22 cellular contexts compared by ENCODE assay signal in genomic region chr5:131973089-131973712, GRCh38. TPM values are rescaled to one million over a fixed set of nuclear protein-coding genes. Genes with fewer than 3 reads are reported as not detected.
DNase-seq lines count a peak whose midpoint lies in the region; ATAC-seq, FAIRE-seq and TF ChIP-seq lines count a peak whose summit lies in the region.
"Had no signal": no experiment of that assay in that cellular context is flagged by ENCODE, and none has a peak within 500 bp of the region (broad histone marks: within the 10 kb centered on the region; RNA-seq: fewer than 3 reads in every experiment).

No MANE protein-coding gene starts in this region.

- peaks cover 4% of the 10 kb centered on the region for H3K36me3 Mint-ChIP-seq in activated CD8-positive, alpha-beta T cell treated with anti-CD3 and anti-CD28 coated beads, Interleukin-2, amount 10 ng/mL, durations not matched to agents 7 days and 5 days (ENCODE audit: low read depth)
- H3K36me3 Mint-ChIP-seq in activated CD8-positive, alpha-beta T cell treated with anti-CD3 and anti-CD28 coated beads for 36 hours (ENCODE audit: low read depth): peaks cover 1% of the 10 kb centered on the region
- H3K36me3 Mint-ChIP-seq in CD4-positive, alpha-beta T cell (ENCODE audit: low read depth): peaks cover 53% of the 10 kb centered on the region
- H3K36me3 Mint-ChIP-seq in activated T-helper 17 cell treated with anti-CD3 and anti-CD28 coated beads, Interleukin-2, amount 50 U/mL, for 72 hours (ENCODE audit: low read depth): peaks cover 14% of the 10 kb centered on the region
- H3K36me3 Mint-ChIP-seq: CD14-positive monocyte had no signal

- no peaks in the 10 kb centered on the region for H3K9me3 ChIP-seq in CD4-positive, alpha-beta T cell (ENCODE audit: control insufficient read depth, low read length)

- CTCF ChIA-PET in activated CD8-positive, alpha-beta T cell treated with anti-CD3 and anti-CD28 coated beads, Interleukin-2, amount 10 ng/mL, durations not matched to agents 7 days and 5 days (lab: Charles Lee): interaction anchor here (0.9 kb wide), 1 partner anchor 34 kb away, joined by 3 read pairs; no protein-coding TSS in a partner anchor
- CTCF ChIA-PET in activated CD8-positive, alpha-beta T cell treated with anti-CD3 and anti-CD28 coated beads for 36 hours (lab: Charles Lee): no interaction called here
- CTCF ChIA-PET in CD4-positive, alpha-beta T cell (lab: Charles Lee): no interaction called here

- intact Hi-C loops in activated CD8-positive, alpha-beta T cell treated with anti-CD3 and anti-CD28 coated beads for 36 hours (cut with micrococcal nuclease): loop anchor here (10.0 kb wide), 1 partner anchor 82 kb away; no protein-coding TSS in a partner anchor
- intact Hi-C loops in CD4-positive, alpha-beta T cell (cut with DNase I, micrococcal nuclease): no loop called here

- H3K4me1 Mint-ChIP-seq in activated CD8-positive, alpha-beta T cell treated with anti-CD3 and anti-CD28 coated beads, Interleukin-2, amount 10 ng/mL, durations not matched to agents 7 days and 5 days (ENCODE audit: low read depth): peaks cover 38% of the 10 kb centered on the region
- peaks cover 51% of the 10 kb centered on the region for H3K4me1 Mint-ChIP-seq in activated CD8-positive, alpha-beta T cell treated with anti-CD3 and anti-CD28 coated beads for 36 hours (ENCODE audit: low read depth)
- peaks cover 85% of the 10 kb centered on the region for H3K4me1 Mint-ChIP-seq in CD4-positive, alpha-beta T cell (ENCODE audit: low read depth)
- peaks cover 22% of the 10 kb centered on the region for H3K4me1 Mint-ChIP-seq in activated T-helper 17 cell treated with anti-CD3 and anti-CD28 coated beads, Interleukin-2, amount 50 U/mL, for 72 hours
- H3K4me1 Mint-ChIP-seq: CD14-positive monocyte had no signal

- FAIRE-seq in urothelium cell line (lab: Jason Lieb, UNC): no peak
- FAIRE-seq: GM12892, GM18507, K562 had no signal

- no peak for ATAC-seq in activated CD8-positive, alpha-beta T cell treated with anti-CD3 and anti-CD28 coated beads, Interleukin-2, amount 10 ng/mL, durations not matched to agents 7 days and 5 days
- ATAC-seq in activated CD8-positive, alpha-beta T cell treated with anti-CD3 and anti-CD28 coated beads for 36 hours: no peak
- no peak for ATAC-seq in CD4-positive, alpha-beta T cell (ENCODE audit: poor library complexity)
- ATAC-seq in activated T-helper 17 cell treated with anti-CD3 and anti-CD28 coated beads, Interleukin-2, amount 50 U/mL, for 72 hours (replicated peaks): no peak
- ATAC-seq in HG02610 (IDR thresholded peaks at IDR 0.05; ENCODE audit: unreplicated experiment): no peak
- ATAC-seq: K562 had no signal

- no peak overlapping the region for H3K4me3 Mint-ChIP-seq in activated CD8-positive, alpha-beta T cell treated with anti-CD3 and anti-CD28 coated beads, Interleukin-2, amount 10 ng/mL, durations not matched to agents 7 days and 5 days
- H3K4me3 Mint-ChIP-seq in activated CD8-positive, alpha-beta T cell treated with anti-CD3 and anti-CD28 coated beads for 36 hours: no peak overlapping the region
- peak overlapping the region; percentile 40 for H3K4me3 Mint-ChIP-seq in CD4-positive, alpha-beta T cell
- no peak overlapping the region for H3K4me3 Mint-ChIP-seq in activated T-helper 17 cell treated with anti-CD3 and anti-CD28 coated beads, Interleukin-2, amount 50 U/mL, for 72 hours
- H3K4me3 Mint-ChIP-seq: CD14-positive monocyte had no signal

- no peaks in the 10 kb centered on the region for H3K27me3 ChIP-seq in CD4-positive, alpha-beta T cell (ENCODE audit: control insufficient read depth, insufficient read depth, low read length)

- no peaks in the 10 kb centered on the region for H3K27me3 Mint-ChIP-seq in activated CD8-positive, alpha-beta T cell treated with anti-CD3 and anti-CD28 coated beads, Interleukin-2, amount 10 ng/mL, durations not matched to agents 7 days and 5 days (ENCODE audit: low read depth)
- H3K27me3 Mint-ChIP-seq in activated CD8-positive, alpha-beta T cell treated with anti-CD3 and anti-CD28 coated beads for 36 hours: no peaks in the 10 kb centered on the region
- H3K27me3 Mint-ChIP-seq in CD4-positive, alpha-beta T cell: no peaks in the 10 kb centered on the region
- H3K27me3 Mint-ChIP-seq in activated T-helper 17 cell treated with anti-CD3 and anti-CD28 coated beads, Interleukin-2, amount 50 U/mL, for 72 hours: no peaks in the 10 kb centered on the region

- no peak for TF ChIP-seq CTCF in activated CD8-positive, alpha-beta T cell treated with anti-CD3 and anti-CD28 coated beads for 36 hours (IDR thresholded peaks at IDR 0.05)
- no peak for TF ChIP-seq CTCF in CD4-positive, alpha-beta T cell (IDR thresholded peaks at IDR 0.05)

- peak overlapping the region; percentile 37 for H3K27ac Mint-ChIP-seq in activated CD8-positive, alpha-beta T cell treated with anti-CD3 and anti-CD28 coated beads, Interleukin-2, amount 10 ng/mL, durations not matched to agents 7 days and 5 days
- no peak overlapping the region for H3K27ac Mint-ChIP-seq in activated CD8-positive, alpha-beta T cell treated with anti-CD3 and anti-CD28 coated beads for 36 hours
- H3K27ac Mint-ChIP-seq in CD4-positive, alpha-beta T cell: peak overlapping the region; percentile 95
- H3K27ac Mint-ChIP-seq in activated T-helper 17 cell treated with anti-CD3 and anti-CD28 coated beads, Interleukin-2, amount 50 U/mL, for 72 hours: peak overlapping the region; percentile 42

- no peaks in the 10 kb centered on the region for H3K9me3 Mint-ChIP-seq in activated CD8-positive, alpha-beta T cell treated with anti-CD3 and anti-CD28 coated beads, Interleukin-2, amount 10 ng/mL, durations not matched to agents 7 days and 5 days (ENCODE audit: insufficient read depth)
- H3K9me3 Mint-ChIP-seq in activated CD8-positive, alpha-beta T cell treated with anti-CD3 and anti-CD28 coated beads for 36 hours: no peaks in the 10 kb centered on the region
- H3K9me3 Mint-ChIP-seq in CD4-positive, alpha-beta T cell: no peaks in the 10 kb centered on the region
- H3K9me3 Mint-ChIP-seq in activated T-helper 17 cell treated with anti-CD3 and anti-CD28 coated beads, Interleukin-2, amount 50 U/mL, for 72 hours: no peaks in the 10 kb centered on the region

- POLR2A ChIA-PET in activated CD8-positive, alpha-beta T cell treated with anti-CD3 and anti-CD28 coated beads, Interleukin-2, amount 10 ng/mL, durations not matched to agents 7 days and 5 days (lab: Charles Lee): no interaction called here
- POLR2A ChIA-PET in activated CD8-positive, alpha-beta T cell treated with anti-CD3 and anti-CD28 coated beads for 36 hours (lab: Charles Lee): no interaction called here
- POLR2A ChIA-PET in CD4-positive, alpha-beta T cell (lab: Charles Lee): interaction anchor here (1.0 to 1.4 kb wide), 2 partner anchors 10 to 176 kb away, joined by 3 to 4 read pairs; partner anchors contain the start of gene FNIP1

- peak overlapping the region; percentile 72 for H3K27ac ChIP-seq in CD4-positive, alpha-beta T cell (ENCODE audit: low read depth, low read length)

- no peak for DNase-seq in activated CD8-positive, alpha-beta T cell treated with anti-CD3 and anti-CD28 coated beads, Interleukin-2, amount 10 ng/mL, durations not matched to agents 7 days and 5 days
- no peak for DNase-seq in activated CD8-positive, alpha-beta T cell treated with anti-CD3 and anti-CD28 coated beads for 36 hours
- DNase-seq in CD4-positive, alpha-beta T cell: no peak
- DNase-seq in mucosa of gallbladder (ENCODE audit: low spot score) (peak; percentile 8), urothelium cell line (ENCODE audit: low spot score) (no peak), NCI-H526 treated with DMSO at 0.1 percent for 48 hours (lab: John Stamatoyannopoulos, UW) (no peak)
- DNase-seq: 8988T, Calu3, DMS79, GOT3, NCI-H1092 treated with DMSO at 0.1 percent for 48 hours, NCI-H146, NCI-H2029 treated with DMSO at 0.1 percent for 48 hours, NCI-H2171 treated with DMSO at 0.1 percent for 48 hours, NCI-H446 treated with DMSO at 0.1 percent for 48 hours, Right ventricle myocardium superior had no signal

RNA-seq across cellular contexts. Expression of gene MEIKIN, which starts 27.7 kb away (rescaled TPM):
- not detected for total RNA-seq in activated CD8-positive, alpha-beta T cell treated with anti-CD3 and anti-CD28 coated beads, Interleukin-2, amount 10 ng/mL, durations not matched to agents 7 days and 5 days
- total RNA-seq in activated CD8-positive, alpha-beta T cell treated with anti-CD3 and anti-CD28 coated beads for 36 hours: not detected
- total RNA-seq in CD4-positive, alpha-beta T cell: not detected
- not detected for total RNA-seq in activated T-helper 17 cell treated with anti-CD3 and anti-CD28 coated beads, Interleukin-2, amount 50 U/mL, for 72 hours
- total RNA-seq in mucosa of gallbladder: not detected
- total RNA-seq: Calu3, Right ventricle myocardium superior had no signal

RNA-seq across cellular contexts. Expression of gene ACSL6, which starts 38.3 kb away (rescaled TPM):
- 10 to 100 TPM; 20.8 to 21.5 TPM for total RNA-seq in activated CD8-positive, alpha-beta T cell treated with anti-CD3 and anti-CD28 coated beads, Interleukin-2, amount 10 ng/mL, durations not matched to agents 7 days and 5 days
- total RNA-seq in activated CD8-positive, alpha-beta T cell treated with anti-CD3 and anti-CD28 coated beads for 36 hours: 1 to 10 TPM; 3.3 to 4.7 TPM
- total RNA-seq in CD4-positive, alpha-beta T cell: 10 to 100 TPM; 13.9 to 17.6 TPM
- total RNA-seq in activated T-helper 17 cell treated with anti-CD3 and anti-CD28 coated beads, Interleukin-2, amount 50 U/mL, for 72 hours: 1 to 10 TPM; 1.4 to 6.7 TPM
- total RNA-seq in mucosa of gallbladder: 1.5 TPM
